1 cellular context compared by ENCODE assay signal in the genomic region with DNA sequence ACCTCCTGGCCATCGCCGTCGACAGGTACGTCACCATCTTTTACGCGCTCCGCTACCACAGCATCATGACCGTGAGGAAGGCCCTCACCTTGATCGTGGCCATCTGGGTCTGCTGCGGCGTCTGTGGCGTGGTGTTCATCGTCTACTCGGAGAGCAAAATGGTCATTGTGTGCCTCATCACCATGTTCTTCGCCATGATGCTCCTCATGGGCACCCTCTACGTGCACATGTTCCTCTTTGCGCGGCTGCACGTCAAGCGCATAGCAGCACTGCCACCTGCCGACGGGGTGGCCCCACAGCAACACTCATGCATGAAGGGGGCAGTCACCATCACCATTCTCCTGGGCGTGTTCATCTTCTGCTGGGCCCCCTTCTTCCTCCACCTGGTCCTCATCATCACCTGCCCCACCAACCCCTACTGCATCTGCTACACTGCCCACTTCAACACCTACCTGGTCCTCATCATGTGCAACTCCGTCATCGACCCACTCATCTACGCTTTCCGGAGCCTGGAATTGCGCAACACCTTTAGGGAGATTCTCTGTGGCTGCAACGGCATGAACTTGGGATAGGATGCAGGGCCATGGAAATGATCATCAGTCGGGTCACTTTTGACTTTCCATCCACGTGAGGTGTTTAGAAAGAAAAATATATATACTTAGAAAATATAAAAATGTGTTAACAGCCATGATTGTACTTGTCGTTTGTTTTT.
TF ChIP-seq lines count a peak whose summit lies in the region.

No MANE protein-coding gene starts in this region.

TF ChIP-seq in HepG2, 621 proteins besides CTCF, POLR2A, EP300 and RAD21 (continued from another document and continues in another):
- TF ChIP-seq, protein P1, sequence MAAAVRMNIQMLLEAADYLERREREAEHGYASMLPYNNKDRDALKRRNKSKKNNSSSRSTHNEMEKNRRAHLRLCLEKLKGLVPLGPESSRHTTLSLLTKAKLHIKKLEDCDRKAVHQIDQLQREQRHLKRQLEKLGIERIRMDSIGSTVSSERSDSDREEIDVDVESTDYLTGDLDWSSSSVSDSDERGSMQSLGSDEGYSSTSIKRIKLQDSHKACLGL (CRISPR knock-in tag; IDR thresholded peaks at IDR 0.05), result peak; percentile 54; the same call in 1 of the 2 replicates
- TF ChIP-seq ATF7 (IDR thresholded peaks at IDR 0.05) (no peak), ATF7 (CRISPR knock-in tag; IDR thresholded peaks at IDR 0.05) (no peak), SAFB2 (CRISPR knock-in tag; IDR thresholded peaks at IDR 0.05; ENCODE audit: borderline replicate concordance, low read depth) (no peak), POGZ (CRISPR knock-in tag; IDR thresholded peaks at IDR 0.05) (0 out of 2 replicates have a peak, but pooled peaks have one; percentile 19), PRMT3 (CRISPR knock-in tag; IDR thresholded peaks at IDR 0.05; ENCODE audit: borderline replicate concordance, low read depth) (no peak), ZNF614 (CRISPR knock-in tag; IDR thresholded peaks at IDR 0.05; ENCODE audit: borderline replicate concordance) (no peak), ELF4 (CRISPR knock-in tag; IDR thresholded peaks at IDR 0.05; ENCODE audit: borderline replicate concordance) (no peak), MXD4 (CRISPR knock-in tag; IDR thresholded peaks at IDR 0.05) (no peak), ZNF329 (CRISPR knock-in tag; IDR thresholded peaks at IDR 0.05; ENCODE audit: low read depth) (no peak), ATF1 (CRISPR knock-in tag; IDR thresholded peaks at IDR 0.05) (no peak), ZNF567 (CRISPR knock-in tag; IDR thresholded peaks at IDR 0.05; ENCODE audit: borderline replicate concordance) (no peak), CHCHD3 (CRISPR knock-in tag; IDR thresholded peaks at IDR 0.05) (no peak), ZNF292 (CRISPR knock-in tag; IDR thresholded peaks at IDR 0.05; ENCODE audit: borderline replicate concordance, low read depth) (no peak), EZH2 (conservative IDR thresholded peaks at IDR 0.05; ENCODE audit: low read depth, low read length) (no peak), KLF9 (CRISPR knock-in tag; IDR thresholded peaks at IDR 0.05; ENCODE audit: low read depth) (no peak), PCBP2 (optimal IDR thresholded peaks at IDR 0.05; ENCODE audit: low read depth, low read length, poor library complexity, severe bottlenecking) (no peak), ZNF235 (CRISPR knock-in tag; IDR thresholded peaks at IDR 0.05; ENCODE audit: borderline replicate concordance) (no peak), ZBTB3 (CRISPR knock-in tag; IDR thresholded peaks at IDR 0.05; ENCODE audit: borderline replicate concordance, low read depth) (no peak), MED13 (CRISPR knock-in tag; IDR thresholded peaks at IDR 0.05) (no peak), PCBP1 (IDR thresholded peaks at IDR 0.05; ENCODE audit: borderline replicate concordance, low read depth, low read length) (no peak), ZNF251 (CRISPR knock-in tag; IDR thresholded peaks at IDR 0.05) (peak; percentile 84; the same call in 1 of the 2 replicates), SMAD9 (CRISPR knock-in tag; IDR thresholded peaks at IDR 0.05) (no peak), NBN (conservative IDR thresholded peaks at IDR 0.05) (no peak), MTA1 (CRISPR knock-in tag; IDR thresholded peaks at IDR 0.05; ENCODE audit: borderline replicate concordance) (peak; percentile 66; the same call in 1 of the 2 replicates), ZNF589 (CRISPR knock-in tag; conservative IDR thresholded peaks at IDR 0.05) (no peak), FOSL2 (CRISPR knock-in tag; IDR thresholded peaks at IDR 0.05) (peak; percentile 28; the same call in 1 of the 2 replicates), ZSCAN25 (CRISPR knock-in tag; IDR thresholded peaks at IDR 0.05) (no peak), NFIB (CRISPR knock-in tag; IDR thresholded peaks at IDR 0.05; ENCODE audit: borderline replicate concordance) (0 out of 2 replicates have a peak, but pooled peaks have one; percentile 17), CBX5 (CRISPR knock-in tag; IDR thresholded peaks at IDR 0.05; ENCODE audit: borderline replicate concordance) (0 out of 2 replicates have a peak, but pooled peaks have one; percentile 69), MEIS1 (CRISPR knock-in tag; IDR thresholded peaks at IDR 0.05; ENCODE audit: borderline replicate concordance) (no peak)
- TF ChIP-seq, protein P2, sequence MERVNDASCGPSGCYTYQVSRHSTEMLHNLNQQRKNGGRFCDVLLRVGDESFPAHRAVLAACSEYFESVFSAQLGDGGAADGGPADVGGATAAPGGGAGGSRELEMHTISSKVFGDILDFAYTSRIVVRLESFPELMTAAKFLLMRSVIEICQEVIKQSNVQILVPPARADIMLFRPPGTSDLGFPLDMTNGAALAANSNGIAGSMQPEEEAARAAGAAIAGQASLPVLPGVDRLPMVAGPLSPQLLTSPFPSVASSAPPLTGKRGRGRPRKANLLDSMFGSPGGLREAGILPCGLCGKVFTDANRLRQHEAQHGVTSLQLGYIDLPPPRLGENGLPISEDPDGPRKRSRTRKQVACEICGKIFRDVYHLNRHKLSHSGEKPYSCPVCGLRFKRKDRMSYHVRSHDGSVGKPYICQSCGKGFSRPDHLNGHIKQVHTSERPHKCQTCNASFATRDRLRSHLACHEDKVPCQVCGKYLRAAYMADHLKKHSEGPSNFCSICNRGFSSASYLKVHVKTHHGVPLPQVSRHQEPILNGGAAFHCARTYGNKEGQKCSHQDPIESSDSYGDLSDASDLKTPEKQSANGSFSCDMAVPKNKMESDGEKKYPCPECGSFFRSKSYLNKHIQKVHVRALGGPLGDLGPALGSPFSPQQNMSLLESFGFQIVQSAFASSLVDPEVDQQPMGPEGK (CRISPR knock-in tag; IDR thresholded peaks at IDR 0.05), result no peak; the same call in 1 of the 2 replicates
- TF ChIP-seq, protein P3, sequence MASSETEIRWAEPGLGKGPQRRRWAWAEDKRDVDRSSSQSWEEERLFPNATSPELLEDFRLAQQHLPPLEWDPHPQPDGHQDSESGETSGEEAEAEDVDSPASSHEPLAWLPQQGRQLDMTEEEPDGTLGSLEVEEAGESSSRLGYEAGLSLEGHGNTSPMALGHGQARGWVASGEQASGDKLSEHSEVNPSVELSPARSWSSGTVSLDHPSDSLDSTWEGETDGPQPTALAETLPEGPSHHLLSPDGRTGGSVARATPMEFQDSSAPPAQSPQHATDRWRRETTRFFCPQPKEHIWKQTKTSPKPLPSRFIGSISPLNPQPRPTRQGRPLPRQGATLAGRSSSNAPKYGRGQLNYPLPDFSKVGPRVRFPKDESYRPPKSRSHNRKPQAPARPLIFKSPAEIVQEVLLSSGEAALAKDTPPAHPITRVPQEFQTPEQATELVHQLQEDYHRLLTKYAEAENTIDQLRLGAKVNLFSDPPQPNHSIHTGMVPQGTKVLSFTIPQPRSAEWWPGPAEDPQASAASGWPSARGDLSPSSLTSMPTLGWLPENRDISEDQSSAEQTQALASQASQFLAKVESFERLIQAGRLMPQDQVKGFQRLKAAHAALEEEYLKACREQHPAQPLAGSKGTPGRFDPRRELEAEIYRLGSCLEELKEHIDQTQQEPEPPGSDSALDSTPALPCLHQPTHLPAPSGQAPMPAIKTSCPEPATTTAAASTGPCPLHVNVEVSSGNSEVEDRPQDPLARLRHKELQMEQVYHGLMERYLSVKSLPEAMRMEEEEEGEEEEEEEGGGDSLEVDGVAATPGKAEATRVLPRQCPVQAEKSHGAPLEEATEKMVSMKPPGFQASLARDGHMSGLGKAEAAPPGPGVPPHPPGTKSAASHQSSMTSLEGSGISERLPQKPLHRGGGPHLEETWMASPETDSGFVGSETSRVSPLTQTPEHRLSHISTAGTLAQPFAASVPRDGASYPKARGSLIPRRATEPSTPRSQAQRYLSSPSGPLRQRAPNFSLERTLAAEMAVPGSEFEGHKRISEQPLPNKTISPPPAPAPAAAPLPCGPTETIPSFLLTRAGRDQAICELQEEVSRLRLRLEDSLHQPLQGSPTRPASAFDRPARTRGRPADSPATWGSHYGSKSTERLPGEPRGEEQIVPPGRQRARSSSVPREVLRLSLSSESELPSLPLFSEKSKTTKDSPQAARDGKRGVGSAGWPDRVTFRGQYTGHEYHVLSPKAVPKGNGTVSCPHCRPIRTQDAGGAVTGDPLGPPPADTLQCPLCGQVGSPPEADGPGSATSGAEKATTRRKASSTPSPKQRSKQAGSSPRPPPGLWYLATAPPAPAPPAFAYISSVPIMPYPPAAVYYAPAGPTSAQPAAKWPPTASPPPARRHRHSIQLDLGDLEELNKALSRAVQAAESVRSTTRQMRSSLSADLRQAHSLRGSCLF (CRISPR knock-in tag; IDR thresholded peaks at IDR 0.05; ENCODE audit: borderline replicate concordance), result no peak
- TF ChIP-seq, protein P4, sequence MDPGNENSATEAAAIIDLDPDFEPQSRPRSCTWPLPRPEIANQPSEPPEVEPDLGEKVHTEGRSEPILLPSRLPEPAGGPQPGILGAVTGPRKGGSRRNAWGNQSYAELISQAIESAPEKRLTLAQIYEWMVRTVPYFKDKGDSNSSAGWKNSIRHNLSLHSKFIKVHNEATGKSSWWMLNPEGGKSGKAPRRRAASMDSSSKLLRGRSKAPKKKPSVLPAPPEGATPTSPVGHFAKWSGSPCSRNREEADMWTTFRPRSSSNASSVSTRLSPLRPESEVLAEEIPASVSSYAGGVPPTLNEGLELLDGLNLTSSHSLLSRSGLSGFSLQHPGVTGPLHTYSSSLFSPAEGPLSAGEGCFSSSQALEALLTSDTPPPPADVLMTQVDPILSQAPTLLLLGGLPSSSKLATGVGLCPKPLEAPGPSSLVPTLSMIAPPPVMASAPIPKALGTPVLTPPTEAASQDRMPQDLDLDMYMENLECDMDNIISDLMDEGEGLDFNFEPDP (CRISPR knock-in tag; conservative IDR thresholded peaks at IDR 0.05), result no peak
- TF ChIP-seq, protein P5, sequence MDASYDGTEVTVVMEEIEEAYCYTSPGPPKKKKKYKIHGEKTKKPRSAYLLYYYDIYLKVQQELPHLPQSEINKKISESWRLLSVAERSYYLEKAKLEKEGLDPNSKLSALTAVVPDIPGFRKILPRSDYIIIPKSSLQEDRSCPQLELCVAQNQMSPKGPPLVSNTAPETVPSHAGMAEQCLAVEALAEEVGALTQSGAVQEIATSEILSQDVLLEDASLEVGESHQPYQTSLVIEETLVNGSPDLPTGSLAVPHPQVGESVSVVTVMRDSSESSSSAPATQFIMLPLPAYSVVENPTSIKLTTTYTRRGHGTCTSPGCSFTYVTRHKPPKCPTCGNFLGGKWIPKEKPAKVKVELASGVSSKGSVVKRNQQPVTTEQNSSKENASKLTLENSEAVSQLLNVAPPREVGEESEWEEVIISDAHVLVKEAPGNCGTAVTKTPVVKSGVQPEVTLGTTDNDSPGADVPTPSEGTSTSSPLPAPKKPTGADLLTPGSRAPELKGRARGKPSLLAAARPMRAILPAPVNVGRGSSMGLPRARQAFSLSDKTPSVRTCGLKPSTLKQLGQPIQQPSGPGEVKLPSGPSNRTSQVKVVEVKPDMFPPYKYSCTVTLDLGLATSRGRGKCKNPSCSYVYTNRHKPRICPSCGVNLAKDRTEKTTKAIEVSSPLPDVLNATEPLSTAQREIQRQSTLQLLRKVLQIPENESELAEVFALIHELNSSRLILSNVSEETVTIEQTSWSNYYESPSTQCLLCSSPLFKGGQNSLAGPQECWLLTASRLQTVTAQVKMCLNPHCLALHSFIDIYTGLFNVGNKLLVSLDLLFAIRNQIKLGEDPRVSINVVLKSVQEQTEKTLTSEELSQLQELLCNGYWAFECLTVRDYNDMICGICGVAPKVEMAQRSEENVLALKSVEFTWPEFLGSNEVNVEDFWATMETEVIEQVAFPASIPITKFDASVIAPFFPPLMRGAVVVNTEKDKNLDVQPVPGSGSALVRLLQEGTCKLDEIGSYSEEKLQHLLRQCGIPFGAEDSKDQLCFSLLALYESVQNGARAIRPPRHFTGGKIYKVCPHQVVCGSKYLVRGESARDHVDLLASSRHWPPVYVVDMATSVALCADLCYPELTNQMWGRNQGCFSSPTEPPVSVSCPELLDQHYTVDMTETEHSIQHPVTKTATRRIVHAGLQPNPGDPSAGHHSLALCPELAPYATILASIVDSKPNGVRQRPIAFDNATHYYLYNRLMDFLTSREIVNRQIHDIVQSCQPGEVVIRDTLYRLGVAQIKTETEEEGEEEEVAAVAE (CRISPR knock-in tag; IDR thresholded peaks at IDR 0.05; ENCODE audit: borderline replicate concordance), result no peak
- TF ChIP-seq, protein P6, sequence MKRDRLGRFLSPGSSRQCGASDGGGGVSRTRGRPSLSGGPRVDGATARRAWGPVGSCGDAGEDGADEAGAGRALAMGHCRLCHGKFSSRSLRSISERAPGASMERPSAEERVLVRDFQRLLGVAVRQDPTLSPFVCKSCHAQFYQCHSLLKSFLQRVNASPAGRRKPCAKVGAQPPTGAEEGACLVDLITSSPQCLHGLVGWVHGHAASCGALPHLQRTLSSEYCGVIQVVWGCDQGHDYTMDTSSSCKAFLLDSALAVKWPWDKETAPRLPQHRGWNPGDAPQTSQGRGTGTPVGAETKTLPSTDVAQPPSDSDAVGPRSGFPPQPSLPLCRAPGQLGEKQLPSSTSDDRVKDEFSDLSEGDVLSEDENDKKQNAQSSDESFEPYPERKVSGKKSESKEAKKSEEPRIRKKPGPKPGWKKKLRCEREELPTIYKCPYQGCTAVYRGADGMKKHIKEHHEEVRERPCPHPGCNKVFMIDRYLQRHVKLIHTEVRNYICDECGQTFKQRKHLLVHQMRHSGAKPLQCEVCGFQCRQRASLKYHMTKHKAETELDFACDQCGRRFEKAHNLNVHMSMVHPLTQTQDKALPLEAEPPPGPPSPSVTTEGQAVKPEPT (CRISPR knock-in tag; IDR thresholded peaks at IDR 0.05; ENCODE audit: low read depth), result peak; percentile 32; the same call in 1 of the 2 replicates
- TF ChIP-seq, protein P7, sequence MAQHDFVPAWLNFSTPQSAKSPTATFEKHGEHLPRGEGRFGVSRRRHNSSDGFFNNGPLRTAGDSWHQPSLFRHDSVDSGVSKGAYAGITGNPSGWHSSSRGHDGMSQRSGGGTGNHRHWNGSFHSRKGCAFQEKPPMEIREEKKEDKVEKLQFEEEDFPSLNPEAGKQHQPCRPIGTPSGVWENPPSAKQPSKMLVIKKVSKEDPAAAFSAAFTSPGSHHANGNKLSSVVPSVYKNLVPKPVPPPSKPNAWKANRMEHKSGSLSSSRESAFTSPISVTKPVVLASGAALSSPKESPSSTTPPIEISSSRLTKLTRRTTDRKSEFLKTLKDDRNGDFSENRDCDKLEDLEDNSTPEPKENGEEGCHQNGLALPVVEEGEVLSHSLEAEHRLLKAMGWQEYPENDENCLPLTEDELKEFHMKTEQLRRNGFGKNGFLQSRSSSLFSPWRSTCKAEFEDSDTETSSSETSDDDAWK (CRISPR knock-in tag; IDR thresholded peaks at IDR 0.05), result no peak
- TF ChIP-seq, protein P8, sequence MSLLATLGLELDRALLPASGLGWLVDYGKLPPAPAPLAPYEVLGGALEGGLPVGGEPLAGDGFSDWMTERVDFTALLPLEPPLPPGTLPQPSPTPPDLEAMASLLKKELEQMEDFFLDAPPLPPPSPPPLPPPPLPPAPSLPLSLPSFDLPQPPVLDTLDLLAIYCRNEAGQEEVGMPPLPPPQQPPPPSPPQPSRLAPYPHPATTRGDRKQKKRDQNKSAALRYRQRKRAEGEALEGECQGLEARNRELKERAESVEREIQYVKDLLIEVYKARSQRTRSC (CRISPR knock-in tag; IDR thresholded peaks at IDR 0.05; ENCODE audit: low read depth), result no peak
- TF ChIP-seq, protein P9, sequence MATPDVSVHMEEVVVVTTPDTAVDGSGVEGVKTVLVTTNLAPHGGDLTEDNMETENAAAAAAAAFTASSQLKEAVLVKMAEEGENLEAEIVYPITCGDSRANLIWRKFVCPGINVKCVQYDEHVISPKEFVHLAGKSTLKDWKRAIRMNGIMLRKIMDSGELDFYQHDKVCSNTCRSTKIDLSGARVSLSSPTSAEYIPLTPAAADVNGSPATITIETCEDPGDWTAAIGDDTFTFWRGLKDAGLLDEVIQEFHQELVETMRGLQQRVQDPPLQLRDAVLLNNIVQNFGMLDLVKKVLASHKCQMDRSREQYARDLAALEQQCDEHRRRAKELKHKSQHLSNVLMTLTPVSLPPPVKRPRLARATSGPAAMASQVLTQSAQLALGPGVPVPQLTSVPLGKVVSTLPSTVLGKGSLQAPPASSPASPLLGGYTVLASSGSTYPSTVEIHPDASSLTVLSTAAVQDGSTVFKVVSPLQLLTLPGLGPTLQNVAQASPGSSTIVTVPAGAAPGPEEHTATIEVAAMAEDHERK (CRISPR knock-in tag; IDR thresholded peaks at IDR 0.05; ENCODE audit: low read depth), result no peak
